Comparison of ENCODE assay signal across 2 cellular contexts in the genomic region with DNA sequence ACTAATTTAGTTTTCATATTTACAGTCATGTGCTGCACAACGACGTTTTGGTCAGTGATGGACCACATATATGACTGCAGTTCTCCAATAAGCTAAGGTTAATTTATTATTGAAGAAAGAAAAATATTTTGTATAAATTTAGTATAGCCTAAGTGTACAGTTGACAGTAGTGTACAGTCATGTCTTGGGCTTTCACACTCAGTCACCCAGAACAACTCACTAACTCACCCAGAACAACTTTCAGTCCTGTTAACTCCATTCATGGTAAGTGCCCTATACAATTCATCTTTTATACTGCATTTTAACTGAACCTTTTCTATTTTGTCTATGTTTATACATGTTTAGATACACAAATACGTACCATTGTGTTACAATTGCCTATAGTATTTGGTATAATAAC.
TF ChIP-seq lines count a peak whose summit lies in the region.

No MANE protein-coding gene starts in this region.

TF ChIP-seq in HepG2, 621 proteins besides CTCF, POLR2A, EP300 and RAD21:
- no peak for TF ChIP-seq ZNF614 (CRISPR knock-in tag; IDR thresholded peaks at IDR 0.05; ENCODE audit: borderline replicate concordance)

TF ChIP-seq in K562, 482 proteins besides CTCF, POLR2A, EP300 and RAD21:
- TF ChIP-seq MXI1 (IDR thresholded peaks at IDR 0.05; ENCODE audit: low read depth, low read length) (no peak), NR2C1 (IDR thresholded peaks at IDR 0.05) (no peak), NR2C1 (tag; IDR thresholded peaks at IDR 0.05) (no peak), GATAD2B (IDR thresholded peaks at IDR 0.05; ENCODE audit: borderline replicate concordance) (no peak), NFATC3 (IDR thresholded peaks at IDR 0.05) (no peak), KAT2B (IDR thresholded peaks at IDR 0.05; ENCODE audit: low read depth, low read length) (no peak), ESRRB (CRISPR knock-in tag; IDR thresholded peaks at IDR 0.05; ENCODE audit: borderline replicate concordance) (no peak), CBX3 (IDR thresholded peaks at IDR 0.05; ENCODE audit: borderline replicate concordance in 1 of 2, low read length in 2 of 2) (no peak), HDAC6 (IDR thresholded peaks at IDR 0.05; ENCODE audit: low read depth, low read length) (no peak)
